ENCODE assay signal across 3 cellular contexts in genomic region chr1:1752671-1753606, GRCh38.
TF ChIP-seq lines count a peak whose summit lies in the region.

No MANE protein-coding gene starts in this region.

TF ChIP-seq in HCT116, 20 proteins besides CTCF, POLR2A, EP300 and RAD21:
- TF ChIP-seq ELF1 (IDR thresholded peaks at IDR 0.05; ENCODE audit: borderline replicate concordance, low read depth): no peak
- TF ChIP-seq ZFX (IDR thresholded peaks at IDR 0.05): no peak

TF ChIP-seq in GM12878, 131 proteins besides CTCF, POLR2A, EP300 and RAD21:
- TF ChIP-seq, protein P1, sequence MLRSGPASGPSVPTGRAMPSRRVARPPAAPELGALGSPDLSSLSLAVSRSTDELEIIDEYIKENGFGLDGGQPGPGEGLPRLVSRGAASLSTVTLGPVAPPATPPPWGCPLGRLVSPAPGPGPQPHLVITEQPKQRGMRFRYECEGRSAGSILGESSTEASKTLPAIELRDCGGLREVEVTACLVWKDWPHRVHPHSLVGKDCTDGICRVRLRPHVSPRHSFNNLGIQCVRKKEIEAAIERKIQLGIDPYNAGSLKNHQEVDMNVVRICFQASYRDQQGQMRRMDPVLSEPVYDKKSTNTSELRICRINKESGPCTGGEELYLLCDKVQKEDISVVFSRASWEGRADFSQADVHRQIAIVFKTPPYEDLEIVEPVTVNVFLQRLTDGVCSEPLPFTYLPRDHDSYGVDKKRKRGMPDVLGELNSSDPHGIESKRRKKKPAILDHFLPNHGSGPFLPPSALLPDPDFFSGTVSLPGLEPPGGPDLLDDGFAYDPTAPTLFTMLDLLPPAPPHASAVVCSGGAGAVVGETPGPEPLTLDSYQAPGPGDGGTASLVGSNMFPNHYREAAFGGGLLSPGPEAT (IDR thresholded peaks at IDR 0.05; ENCODE audit: low read depth): no peak
- TF ChIP-seq TBL1XR1 (IDR thresholded peaks at IDR 0.05; ENCODE audit: low read depth, low read length) (no peak), KLF5 (IDR thresholded peaks at IDR 0.05; ENCODE audit: partially characterized antibody) (no peak), SUPT20H (IDR thresholded peaks at IDR 0.05; ENCODE audit: borderline replicate concordance, control insufficient read depth, low read depth, low read length) (no peak), IKZF2 (IDR thresholded peaks at IDR 0.05) (no peak), FOXM1 (IDR thresholded peaks at IDR 0.05; ENCODE audit: low read depth, low read length) (no peak), ZNF274 (IDR thresholded peaks at IDR 0.05; ENCODE audit: insufficient read depth, insufficient read length) (no peak), TARDBP (IDR thresholded peaks at IDR 0.05; ENCODE audit: borderline replicate concordance) (no peak), BRCA1 (IDR thresholded peaks at IDR 0.05; ENCODE audit: low read depth, low read length) (no peak), HDAC6 (IDR thresholded peaks at IDR 0.05; ENCODE audit: unreplicated experiment) (no peak), EGR1 (IDR thresholded peaks at IDR 0.05; ENCODE audit: borderline replicate concordance in 1 of 2, low read depth in 2 of 2, low read length in 2 of 2) (no peak), DPF2 (IDR thresholded peaks at IDR 0.05) (no peak)
- TF ChIP-seq, protein P2, sequence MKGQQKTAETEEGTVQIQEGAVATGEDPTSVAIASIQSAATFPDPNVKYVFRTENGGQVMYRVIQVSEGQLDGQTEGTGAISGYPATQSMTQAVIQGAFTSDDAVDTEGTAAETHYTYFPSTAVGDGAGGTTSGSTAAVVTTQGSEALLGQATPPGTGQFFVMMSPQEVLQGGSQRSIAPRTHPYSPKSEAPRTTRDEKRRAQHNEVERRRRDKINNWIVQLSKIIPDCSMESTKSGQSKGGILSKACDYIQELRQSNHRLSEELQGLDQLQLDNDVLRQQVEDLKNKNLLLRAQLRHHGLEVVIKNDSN (IDR thresholded peaks at IDR 0.05; ENCODE audit: borderline replicate concordance, extremely low read length, insufficient read depth, low read depth, low read length): no peak

TF ChIP-seq in liver, 16 proteins besides CTCF, POLR2A, EP300 and RAD21:
- TF ChIP-seq NR2F2 (IDR thresholded peaks at IDR 0.05): peak; percentile 28
- TF ChIP-seq RXRA (IDR thresholded peaks at IDR 0.05): peak in 1 of 2 donors; percentile 27
- TF ChIP-seq, protein P3, sequence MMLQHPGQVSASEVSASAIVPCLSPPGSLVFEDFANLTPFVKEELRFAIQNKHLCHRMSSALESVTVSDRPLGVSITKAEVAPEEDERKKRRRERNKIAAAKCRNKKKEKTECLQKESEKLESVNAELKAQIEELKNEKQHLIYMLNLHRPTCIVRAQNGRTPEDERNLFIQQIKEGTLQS (IDR thresholded peaks at IDR 0.05): no peak
- TF ChIP-seq, protein P4, sequence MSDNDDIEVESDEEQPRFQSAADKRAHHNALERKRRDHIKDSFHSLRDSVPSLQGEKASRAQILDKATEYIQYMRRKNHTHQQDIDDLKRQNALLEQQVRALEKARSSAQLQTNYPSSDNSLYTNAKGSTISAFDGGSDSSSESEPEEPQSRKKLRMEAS (IDR thresholded peaks at IDR 0.05): no peak
- peak; percentile 19 to 32 for TF ChIP-seq HNF4A (conservative IDR thresholded peaks at IDR 0.05)
